24 cellular contexts compared by ENCODE assay signal in genomic region chr2:42042956-42043355, GRCh38. TPM values are rescaled to one million over a fixed set of nuclear protein-coding genes. Genes with fewer than 3 reads are reported as not detected.
"Had no signal": no experiment of that assay in that cellular context is flagged by ENCODE, and none has a peak within 500 bp of the region (broad histone marks: within the 10 kb centered on the region; RNA-seq: fewer than 3 reads in every experiment).

No MANE protein-coding gene starts in this region.

- H3K9me3 ChIP-seq: esophagus muscularis mucosa, gastrocnemius medialis, left ventricle myocardium inferior, lower lobe of right lung, spleen, tibial artery, upper lobe of right lung had no signal

- H3K36me3 ChIP-seq: esophagus muscularis mucosa, gastrocnemius medialis, left ventricle myocardium inferior, lower lobe of right lung, spleen, tibial artery, upper lobe of right lung had no signal

- H3K27ac ChIP-seq: dorsolateral prefrontal cortex, epithelial cell of prostate, esophagus muscularis mucosa, gastrocnemius medialis, left ventricle myocardium inferior, lower lobe of right lung, parathyroid adenoma, spleen, tibial artery, upper lobe of right lung had no signal

- H3K9me3 Mint-ChIP-seq: central memory CD8-positive, alpha-beta T cell; memory B cell; stimulated activated memory B cell treated with anti-CD40 and anti-IgM and Interleukin-4, amounts not matched to agents 10 μg/mL and 1 μg/mL and 100 μg/mL, for 72 hours; stimulated activated naive CD8-positive, alpha-beta T cell treated with anti-CD3 and anti-CD28 coated beads, Interleukin-15, Interleukin-2, amounts not matched to agents 100 ng/mL and 50 ng/mL, for 24 hours had no signal

- H3K4me1 ChIP-seq: parathyroid adenoma had no signal

- H3K36me3 Mint-ChIP-seq: memory B cell; stimulated activated memory B cell treated with anti-CD40 and anti-IgM and Interleukin-4, amounts not matched to agents 10 μg/mL and 1 μg/mL and 100 μg/mL, for 72 hours had no signal

- H3K79me2 ChIP-seq: parathyroid adenoma had no signal

- H3K9ac ChIP-seq: parathyroid adenoma had no signal

- H3K4me3 Mint-ChIP-seq: central memory CD8-positive, alpha-beta T cell; memory B cell; naive thymus-derived CD4-positive, alpha-beta T cell; stimulated activated memory B cell treated with anti-CD40 and anti-IgM and Interleukin-4, amounts not matched to agents 10 μg/mL and 1 μg/mL and 100 μg/mL, for 72 hours; stimulated activated naive CD8-positive, alpha-beta T cell treated with anti-CD3 and anti-CD28 coated beads, Interleukin-15, Interleukin-2, amounts not matched to agents 100 ng/mL and 50 ng/mL, for 24 hours had no signal

- ATAC-seq: gastrocnemius medialis; left cardiac atrium; lower lobe of right lung; naive thymus-derived CD4-positive, alpha-beta T cell; sciatic nerve; stimulated activated memory B cell treated with anti-CD40 and anti-IgM and Interleukin-4, amounts not matched to agents 10 μg/mL and 1 μg/mL and 100 μg/mL, for 72 hours; upper lobe of right lung had no signal

- DNase-seq: cortex of kidney; dorsolateral prefrontal cortex; effector CD8-positive, alpha-beta T cell; gastrocnemius medialis; left cardiac atrium; left ventricle myocardium inferior; lower lobe of right lung; naive thymus-derived CD4-positive, alpha-beta T cell; nucleus accumbens; spleen; stimulated activated CD4-positive, alpha-beta T cell treated with anti-CD3 and anti-CD28 coated beads, Interleukin-15, amount 100 ng/mL, for 24 hours; stimulated activated CD4-positive, alpha-beta T cell treated with anti-CD3 and anti-CD28 coated beads, Interleukin-1b, Interleukin-23, amount 100 ng/mL, for 48 hours; stimulated activated CD4-positive, alpha-beta T cell treated with anti-CD3 and anti-CD28 coated beads, Interleukin-4, amount 100 ng/mL, for 24 hours; tibial artery; upper lobe of right lung had no signal

- H3K4me3 ChIP-seq: dorsolateral prefrontal cortex, esophagus muscularis mucosa, gastrocnemius medialis, left ventricle myocardium inferior, lower lobe of right lung, spleen, tibial artery, upper lobe of right lung had no signal

- H2AFZ ChIP-seq: parathyroid adenoma had no signal

- H3K27ac Mint-ChIP-seq: memory B cell; naive thymus-derived CD4-positive, alpha-beta T cell; stimulated activated memory B cell treated with anti-CD40 and anti-IgM and Interleukin-4, amounts not matched to agents 10 μg/mL and 1 μg/mL and 100 μg/mL, for 72 hours; stimulated activated naive CD8-positive, alpha-beta T cell treated with anti-CD3 and anti-CD28 coated beads, Interleukin-15, Interleukin-2, amounts not matched to agents 100 ng/mL and 50 ng/mL, for 24 hours had no signal

- H3K4me1 Mint-ChIP-seq: central memory CD8-positive, alpha-beta T cell had no signal

- H3K27me3 ChIP-seq: dorsolateral prefrontal cortex, gastrocnemius medialis, tibial artery, upper lobe of right lung had no signal

RNA-seq across cellular contexts. Expression of gene PKDCC, which starts 4.9 kb away (rescaled TPM):
- total RNA-seq: mononuclear cell; naive thymus-derived CD4-positive, alpha-beta T cell had no signal
